Comparison of ENCODE assay signal across 24 cellular contexts in genomic region chr6:129029778-129030177, GRCh38.
A peak's percentile ranks its signal among the peaks of the same experiment; 100 is the strongest.
DNase-seq lines count a peak whose midpoint lies in the region; ATAC-seq and TF ChIP-seq lines count a peak whose summit lies in the region.
"Had no signal": no experiment of that assay in that cellular context is flagged by ENCODE, and none has a peak within 500 bp of the region (broad histone marks: within the 10 kb centered on the region; RNA-seq: fewer than 3 reads in every experiment).

No MANE protein-coding gene starts in this region.

- H3K4me3 ChIP-seq in A673 (ENCODE audit: low read depth, low read length, poor library complexity, severe bottlenecking) (no peak overlapping the region), HCT116 (replicated peaks in 1 of 2; ENCODE audit: low read depth in 1 of 2, low read length in 2 of 2) (no peak overlapping the region), astrocyte of the spinal cord (ENCODE audit: low read depth, low read length) (no peak overlapping the region)
- H3K4me3 ChIP-seq: body of pancreas, PC-9, psoas muscle had no signal

- H3K9me2 ChIP-seq in HCT116 (ENCODE audit: insufficient read depth) = no peaks in the 10 kb centered on the region

- TF ChIP-seq RAD21 in HCT116 (IDR thresholded peaks at IDR 0.05; ENCODE audit: low read depth) = no peak

- POLR2A ChIA-PET in A673 (lab: Charles Lee; ENCODE audit: low non-redundant PET) (no interaction called here), HCT116 (lab: Charles Lee) (no interaction called here)

- H3K36me3 ChIP-seq in A673 (ENCODE audit: insufficient read depth, low read length, poor library complexity, severe bottlenecking) = no peaks in the 10 kb centered on the region
- H3K36me3 ChIP-seq in HCT116 (ENCODE audit: control insufficient read depth in 1 of 2, insufficient read depth in 2 of 2, low read length in 2 of 2) = no peaks in the 10 kb centered on the region
- H3K36me3 ChIP-seq: BE2C had no signal

- H4K20me1 ChIP-seq in HCT116 (ENCODE audit: insufficient read depth) = no peaks in the 10 kb centered on the region

- BruUV-seq in A673 (replicated peaks; lab: Mats Ljungman, UMichigan) (no TSS peak), HCT116 (replicated peaks; lab: Mats Ljungman, UMichigan) (no TSS peak)

- no peaks in the 10 kb centered on the region for H3K27me3 ChIP-seq in A673 (replicated peaks; ENCODE audit: insufficient read depth, low read depth, low read length, poor library complexity)
- H3K27me3 ChIP-seq in HCT116 (ENCODE audit: insufficient read depth, low read length) = no peaks in the 10 kb centered on the region
- H3K27me3 ChIP-seq: BE2C, body of pancreas had no signal

- H3K4me1 ChIP-seq in A673 (ENCODE audit: insufficient read depth, low read length, poor library complexity, severe bottlenecking) = peaks cover 6% of the 10 kb centered on the region
- H3K4me1 ChIP-seq in HCT116 (ENCODE audit: control insufficient read depth in 1 of 2, insufficient read depth in 2 of 2, low read length in 2 of 2) = no peaks in the 10 kb centered on the region
- H3K4me1 ChIP-seq: BE2C, body of pancreas, psoas muscle had no signal

- H3K27ac ChIP-seq in A673 (ENCODE audit: low read depth, low read length, poor library complexity, severe bottlenecking) (no peak overlapping the region), HCT116 (ENCODE audit: low read depth, low read length) (no peak overlapping the region)
- H3K27ac ChIP-seq: body of pancreas, HL-60, PC-9, psoas muscle had no signal

- RAD21 ChIA-PET in HCT116 (lab: Charles Lee; ENCODE audit: low non-redundant PET in 1 of 2, low total read pairs in 2 of 2, uncharacterized antibody in 2 of 2, unreplicated experiment in 2 of 2) = no interaction called here

- peak overlapping the region; percentile 26 for H2AFZ ChIP-seq in HCT116 (ENCODE audit: low read depth, low read length, poor library complexity, severe bottlenecking)
- H2AFZ ChIP-seq: PC-9 had no signal

- no peak for TF ChIP-seq CTCF in A673 (conservative IDR thresholded peaks at IDR 0.05; ENCODE audit: low read depth, low read length)
- no peak for TF ChIP-seq CTCF in HCT116 (IDR thresholded peaks at IDR 0.05 in 2 of 3, conservative IDR thresholded peaks at IDR 0.05 in 1 of 3; ENCODE audit: borderline replicate concordance in 1 of 3, insufficient read depth in 1 of 3, low read depth in 2 of 3, low read length in 2 of 3)
- no peak for TF ChIP-seq CTCF in astrocyte of the spinal cord (IDR thresholded peaks at IDR 0.05; ENCODE audit: low read depth, low read length)
- no peak for TF ChIP-seq CTCF in GM10266 (IDR thresholded peaks at IDR 0.05; ENCODE audit: control insufficient read depth, insufficient read depth, low read depth, missing control alignments)

- DNase-seq in A673 (ENCODE audit: low spot score) (peak; percentile 66), HCT116 (ENCODE audit: low read depth, low spot score) (no peak), astrocyte of the spinal cord (ENCODE audit: low read depth, low spot score) (peak; percentile 10), iPS-NIHi11 (ENCODE audit: low spot score) (peak; percentile 13), GM10266 (ENCODE audit: extremely low spot score) (no peak), NCI-H187 treated with DMSO at 0.1 percent for 48 hours (lab: John Stamatoyannopoulos, UW) (no peak)
- DNase-seq: activated CD4-positive, alpha-beta T cell treated with anti-CD3 and anti-CD28 coated beads, Interleukin-2, amount 50 U/mL, for 48 hours; BE2C; body of pancreas; cerebellar nuclear complex; DMS53; erythroblast; hypothalamus; kidney glomerular epithelial cell; NCI-H1417 treated with DMSO at 0.1 percent for 48 hours; NCI-H2107; PC-9; psoas muscle; SHP77; SW 1271; trophoblast cell had no signal

- no peaks in the 10 kb centered on the region for H3K79me2 ChIP-seq in HCT116 (ENCODE audit: insufficient read depth, low read length)

- ATAC-seq in HCT116 = no peak
- no peak for ATAC-seq in HG02870 (IDR thresholded peaks at IDR 0.05; ENCODE audit: unreplicated experiment)
- no peak for ATAC-seq in GM21529 (IDR thresholded peaks at IDR 0.05; ENCODE audit: unreplicated experiment)
- ATAC-seq: body of pancreas, psoas muscle had no signal

- no peak overlapping the region for H3K4me2 ChIP-seq in HCT116 (ENCODE audit: low read length)
- H3K4me2 ChIP-seq: PC-9 had no signal

- no peak for TF ChIP-seq POLR2A in HCT116 (IDR thresholded peaks at IDR 0.05; ENCODE audit: borderline replicate concordance, extremely low read depth, insufficient read depth, insufficient read length)

- no peak overlapping the region for H3K9ac ChIP-seq in HCT116 (ENCODE audit: low read length)

- in situ Hi-C loops in astrocyte of the spinal cord (cut with HindIII; ENCODE audit: low sequenced_read_pairs) = no loop called here

- CTCF ChIA-PET in A673 (lab: Charles Lee) (no interaction called here), HCT116 (lab: Charles Lee) (no interaction called here)

- intact Hi-C loops in A673 (cut with micrococcal nuclease; ENCODE audit: unreplicated experiment) = no loop called here
- intact Hi-C loops in HCT116 (cut with micrococcal nuclease) = no loop called here

- H3K9me3 ChIP-seq in A673 (ENCODE audit: low read depth, low read length, poor library complexity, severe bottlenecking) (no peaks in the 10 kb centered on the region), HCT116 (ENCODE audit: control insufficient read depth in 1 of 2, insufficient read depth in 1 of 2, low read depth in 1 of 2, low read length in 2 of 2) (no peaks in the 10 kb centered on the region)
- H3K9me3 ChIP-seq: BE2C, body of pancreas, psoas muscle had no signal

TF ChIP-seq in HCT116, 20 proteins besides CTCF, POLR2A, EP300 and RAD21:
- no peak for TF ChIP-seq EZH2 (IDR thresholded peaks at IDR 0.05)
- no peak for TF ChIP-seq CEBPB (IDR thresholded peaks at IDR 0.05; ENCODE audit: low read depth)
- no peak for TF ChIP-seq CBX3 (IDR thresholded peaks at IDR 0.05; ENCODE audit: low read depth)
- no peak for TF ChIP-seq JUND (IDR thresholded peaks at IDR 0.05)
- TF ChIP-seq ZFX (IDR thresholded peaks at IDR 0.05) = no peak
- TF ChIP-seq, protein P1, sequence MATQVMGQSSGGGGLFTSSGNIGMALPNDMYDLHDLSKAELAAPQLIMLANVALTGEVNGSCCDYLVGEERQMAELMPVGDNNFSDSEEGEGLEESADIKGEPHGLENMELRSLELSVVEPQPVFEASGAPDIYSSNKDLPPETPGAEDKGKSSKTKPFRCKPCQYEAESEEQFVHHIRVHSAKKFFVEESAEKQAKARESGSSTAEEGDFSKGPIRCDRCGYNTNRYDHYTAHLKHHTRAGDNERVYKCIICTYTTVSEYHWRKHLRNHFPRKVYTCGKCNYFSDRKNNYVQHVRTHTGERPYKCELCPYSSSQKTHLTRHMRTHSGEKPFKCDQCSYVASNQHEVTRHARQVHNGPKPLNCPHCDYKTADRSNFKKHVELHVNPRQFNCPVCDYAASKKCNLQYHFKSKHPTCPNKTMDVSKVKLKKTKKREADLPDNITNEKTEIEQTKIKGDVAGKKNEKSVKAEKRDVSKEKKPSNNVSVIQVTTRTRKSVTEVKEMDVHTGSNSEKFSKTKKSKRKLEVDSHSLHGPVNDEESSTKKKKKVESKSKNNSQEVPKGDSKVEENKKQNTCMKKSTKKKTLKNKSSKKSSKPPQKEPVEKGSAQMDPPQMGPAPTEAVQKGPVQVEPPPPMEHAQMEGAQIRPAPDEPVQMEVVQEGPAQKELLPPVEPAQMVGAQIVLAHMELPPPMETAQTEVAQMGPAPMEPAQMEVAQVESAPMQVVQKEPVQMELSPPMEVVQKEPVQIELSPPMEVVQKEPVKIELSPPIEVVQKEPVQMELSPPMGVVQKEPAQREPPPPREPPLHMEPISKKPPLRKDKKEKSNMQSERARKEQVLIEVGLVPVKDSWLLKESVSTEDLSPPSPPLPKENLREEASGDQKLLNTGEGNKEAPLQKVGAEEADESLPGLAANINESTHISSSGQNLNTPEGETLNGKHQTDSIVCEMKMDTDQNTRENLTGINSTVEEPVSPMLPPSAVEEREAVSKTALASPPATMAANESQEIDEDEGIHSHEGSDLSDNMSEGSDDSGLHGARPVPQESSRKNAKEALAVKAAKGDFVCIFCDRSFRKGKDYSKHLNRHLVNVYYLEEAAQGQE (IDR thresholded peaks at IDR 0.05; ENCODE audit: low read depth) = no peak

Comparison
In these comparisons a context has a peak if more than half of its experiments do, and no peak if none do; other contexts are left out.
1. DNase-seq: peak in A673 (single experiment), astrocyte of the spinal cord (single experiment) and iPS-NIHi11 (single experiment); none in HCT116 (single experiment), GM10266 (single experiment) and NCI-H187 treated with DMSO at 0.1 percent for 48 hours (single experiment).